31 cellular contexts compared by ENCODE assay signal in genomic region chr2:11786191-11786590, GRCh38.
"Had no signal": no experiment of that assay in that cellular context is flagged by ENCODE, and none has a peak within 500 bp of the region (broad histone marks: within the 10 kb centered on the region; RNA-seq: fewer than 3 reads in every experiment).

No MANE protein-coding gene starts in this region.

- H3K4me3 ChIP-seq: adrenal gland, body of pancreas, breast epithelium had no signal

- DNase-seq: activated B cell treated with CpG ODN at 0.5 μM for 24 hours; activated CD4-positive, alpha-beta memory T cell treated with anti-CD3 and anti-CD28 coated beads for 36 hours; activated CD4-positive, alpha-beta T cell treated with anti-CD3 and anti-CD28 coated beads for 4 hours; activated CD4-positive, alpha-beta T cell treated with anti-CD3 and anti-CD28 coated beads, Interleukin-2, amount 10 ng/mL, durations not matched to agents 24 days and 14 days; activated CD4-positive, alpha-beta T cell treated with anti-CD3 and anti-CD28 coated beads, Interleukin-2, amount 50 U/mL, for 1 hour; activated CD4-positive, alpha-beta T cell treated with anti-CD3 and anti-CD28 coated beads, Interleukin-2, amount 50 U/mL, for 4 hours; activated CD4-positive, CD25-positive, alpha-beta regulatory T cell treated with anti-CD3 and anti-CD28 coated beads, Interleukin-2, amount 50 U/mL, for 72 hours; activated CD8-positive, alpha-beta memory T cell treated with anti-CD3 and anti-CD28 coated beads, Interleukin-2, amount 10 ng/mL, durations not matched to agents 7 days and 5 days; activated CD8-positive, alpha-beta T cell treated with anti-CD3 and anti-CD28 coated beads for 36 hours; activated gamma-delta T cell treated with Interleukin-2 at 50 U/mL for 16 hours; activated naive CD4-positive, alpha-beta T cell; activated naive CD4-positive, alpha-beta T cell treated with anti-CD3 and anti-CD28 coated beads for 36 hours; activated naive CD4-positive, alpha-beta T cell treated with anti-CD3 and anti-CD28 coated beads, Interleukin-2, amount 50 U/mL, for 16 hours; activated naive CD8-positive, alpha-beta T cell treated with anti-CD3 and anti-CD28 coated beads for 36 hours; activated T-cell treated with anti-CD3 and anti-CD28 coated beads for 4 hours; activated T-cell treated with anti-CD3 and anti-CD28 coated beads, Interleukin-2, amount 50 U/mL, for 1 hour; activated T-cell treated with anti-CD3 and anti-CD28 coated beads, Interleukin-2, amount 50 U/mL, for 4 hours; activated T-cell treated with anti-CD3 and anti-CD28 coated beads, Interleukin-2, amount 50 U/mL, for 72 hours; amniotic stem cell; aorta; body of pancreas; brain microvascular endothelial cell; cerebellar nuclear complex; T-helper 1 cell; T-helper 2 cell; T-helper 9 cell had no signal

- ATAC-seq: activated CD8-positive, alpha-beta memory T cell treated with anti-CD3 and anti-CD28 coated beads, Interleukin-2, amount 10 ng/mL, durations not matched to agents 7 days and 5 days; activated CD8-positive, alpha-beta T cell treated with anti-CD3 and anti-CD28 coated beads for 36 hours; activated naive CD4-positive, alpha-beta T cell treated with anti-CD3 and anti-CD28 coated beads, Interleukin-2, amount 50 U/mL, for 72 hours; activated T-cell treated with anti-CD3 and anti-CD28 coated beads, Interleukin-2, amount 50 U/mL, for 4 hours; activated T-cell treated with anti-CD3 and anti-CD28 coated beads, Interleukin-2, amount 50 U/mL, for 72 hours; activated T-helper 17 cell treated with anti-CD3 and anti-CD28 coated beads, Interleukin-2, amount 50 U/mL, for 72 hours; body of pancreas had no signal

- H3K27ac ChIP-seq: adrenal gland, body of pancreas, brain microvascular endothelial cell, breast epithelium, VCaP had no signal
